ENCODE assay signal across 1 cellular context in the genomic region with DNA sequence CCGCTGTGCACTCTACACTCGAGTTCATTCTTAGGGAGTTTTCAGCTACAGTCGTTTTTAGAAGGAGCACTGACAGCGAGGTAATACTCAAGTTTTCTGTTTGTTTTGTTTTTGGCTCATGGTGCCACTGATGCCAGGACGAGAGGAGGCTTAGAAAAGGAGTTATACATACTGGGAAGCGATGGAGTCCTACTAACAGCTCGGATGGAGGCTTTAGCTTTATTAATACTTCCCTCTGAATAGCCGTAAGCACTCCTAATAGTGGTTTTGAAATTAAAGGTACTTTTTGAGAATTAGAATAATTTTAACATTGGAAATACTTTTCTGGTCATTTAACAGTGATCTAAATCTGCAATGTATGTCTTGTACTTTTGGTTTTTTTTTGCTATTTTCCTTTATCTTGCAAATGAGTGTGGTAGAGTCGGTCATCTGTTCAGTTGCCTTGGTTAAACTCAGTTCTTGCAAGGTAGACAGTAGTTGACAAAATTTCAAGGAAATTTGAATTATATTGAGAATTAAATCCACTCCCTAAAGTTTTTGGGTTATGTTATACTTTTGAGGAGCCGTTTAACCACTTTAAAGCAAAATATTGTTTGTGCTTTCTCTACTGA.
TF ChIP-seq lines count a peak whose summit lies in the region.

No MANE protein-coding gene starts in this region.

TF ChIP-seq in GM23338, 12 proteins besides CTCF, POLR2A, EP300 and RAD21 (continued from another document):
- TF ChIP-seq, protein P1, sequence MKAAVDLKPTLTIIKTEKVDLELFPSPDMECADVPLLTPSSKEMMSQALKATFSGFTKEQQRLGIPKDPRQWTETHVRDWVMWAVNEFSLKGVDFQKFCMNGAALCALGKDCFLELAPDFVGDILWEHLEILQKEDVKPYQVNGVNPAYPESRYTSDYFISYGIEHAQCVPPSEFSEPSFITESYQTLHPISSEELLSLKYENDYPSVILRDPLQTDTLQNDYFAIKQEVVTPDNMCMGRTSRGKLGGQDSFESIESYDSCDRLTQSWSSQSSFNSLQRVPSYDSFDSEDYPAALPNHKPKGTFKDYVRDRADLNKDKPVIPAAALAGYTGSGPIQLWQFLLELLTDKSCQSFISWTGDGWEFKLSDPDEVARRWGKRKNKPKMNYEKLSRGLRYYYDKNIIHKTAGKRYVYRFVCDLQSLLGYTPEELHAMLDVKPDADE (IDR thresholded peaks at IDR 0.05) = no peak
- TF ChIP-seq EZH2phosphoT487 (IDR thresholded peaks at IDR 0.05; ENCODE audit: unreplicated experiment) (no peak), NANOG (IDR thresholded peaks at IDR 0.05; ENCODE audit: borderline replicate concordance) (no peak), STAT1 (IDR thresholded peaks at IDR 0.05; ENCODE audit: unreplicated experiment) (no peak), EZH2 (IDR thresholded peaks at IDR 0.05; ENCODE audit: low read depth, unreplicated experiment) (no peak), CREB1 (CRISPR knock-in tag; IDR thresholded peaks at IDR 0.05; ENCODE audit: low read depth) (no peak), POLR2AphosphoS5 (IDR thresholded peaks at IDR 0.05; ENCODE audit: low read depth) (no peak)
